Comparison of ENCODE assay signal across 1 cellular context in the genomic region with DNA sequence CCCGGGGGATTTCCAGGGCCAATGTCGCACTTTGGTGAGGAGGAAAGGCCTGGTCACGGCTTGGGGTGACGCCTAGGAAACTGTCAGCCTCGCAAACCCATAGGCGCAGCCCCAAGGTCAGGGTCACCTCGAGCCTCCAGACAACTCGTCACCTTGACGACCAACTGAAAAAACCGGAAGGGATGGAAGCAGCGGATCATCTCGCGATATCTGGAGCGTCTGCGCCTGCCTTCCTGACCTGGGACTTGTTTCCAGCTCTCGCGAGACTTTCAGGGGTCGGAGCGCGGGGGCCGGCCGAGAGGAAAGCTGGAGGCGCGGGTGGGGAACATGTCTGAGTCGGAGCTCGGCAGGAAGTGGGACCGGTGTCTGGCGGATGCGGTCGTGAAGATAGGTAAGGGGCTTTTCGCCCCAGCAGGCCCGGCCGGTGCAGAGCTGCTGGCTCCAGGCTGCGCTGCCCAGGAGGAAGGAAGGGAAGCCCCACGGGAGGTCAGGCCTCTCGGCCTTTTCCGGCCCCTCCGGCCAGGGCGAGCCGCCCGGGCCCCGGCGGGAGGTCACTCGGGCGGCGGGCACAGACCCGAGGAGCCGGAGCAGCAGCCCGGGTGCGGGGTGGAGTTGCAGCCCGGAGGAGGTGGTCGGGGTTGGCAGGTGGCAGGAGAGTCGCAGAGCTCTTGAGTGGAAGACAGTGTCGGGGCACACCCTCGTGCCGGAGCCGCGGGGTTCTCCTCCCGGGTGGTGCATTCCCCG.
TF ChIP-seq lines count a peak whose summit lies in the region.

No MANE protein-coding gene starts in this region.

TF ChIP-seq in HEK293, 187 proteins besides CTCF, POLR2A, EP300 and RAD21 (continued from another document):
- TF ChIP-seq, protein P1, sequence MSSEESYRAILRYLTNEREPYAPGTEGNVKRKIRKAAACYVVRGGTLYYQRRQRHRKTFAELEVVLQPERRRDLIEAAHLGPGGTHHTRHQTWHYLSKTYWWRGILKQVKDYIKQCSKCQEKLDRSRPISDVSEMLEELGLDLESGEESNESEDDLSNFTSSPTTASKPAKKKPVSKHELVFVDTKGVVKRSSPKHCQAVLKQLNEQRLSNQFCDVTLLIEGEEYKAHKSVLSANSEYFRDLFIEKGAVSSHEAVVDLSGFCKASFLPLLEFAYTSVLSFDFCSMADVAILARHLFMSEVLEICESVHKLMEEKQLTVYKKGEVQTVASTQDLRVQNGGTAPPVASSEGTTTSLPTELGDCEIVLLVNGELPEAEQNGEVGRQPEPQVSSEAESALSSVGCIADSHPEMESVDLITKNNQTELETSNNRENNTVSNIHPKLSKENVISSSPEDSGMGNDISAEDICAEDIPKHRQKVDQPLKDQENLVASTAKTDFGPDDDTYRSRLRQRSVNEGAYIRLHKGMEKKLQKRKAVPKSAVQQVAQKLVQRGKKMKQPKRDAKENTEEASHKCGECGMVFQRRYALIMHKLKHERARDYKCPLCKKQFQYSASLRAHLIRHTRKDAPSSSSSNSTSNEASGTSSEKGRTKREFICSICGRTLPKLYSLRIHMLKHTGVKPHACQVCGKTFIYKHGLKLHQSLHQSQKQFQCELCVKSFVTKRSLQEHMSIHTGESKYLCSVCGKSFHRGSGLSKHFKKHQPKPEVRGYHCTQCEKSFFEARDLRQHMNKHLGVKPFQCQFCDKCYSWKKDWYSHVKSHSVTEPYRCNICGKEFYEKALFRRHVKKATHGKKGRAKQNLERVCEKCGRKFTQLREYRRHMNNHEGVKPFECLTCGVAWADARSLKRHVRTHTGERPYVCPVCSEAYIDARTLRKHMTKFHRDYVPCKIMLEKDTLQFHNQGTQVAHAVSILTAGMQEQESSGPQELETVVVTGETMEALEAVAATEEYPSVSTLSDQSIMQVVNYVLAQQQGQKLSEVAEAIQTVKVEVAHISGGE (tag by site-specific recombination; conservative IDR thresholded peaks at IDR 0.05; ENCODE audit: low read depth), result peak; percentile 86
- TF ChIP-seq GFI1B (tag by site-specific recombination; IDR thresholded peaks at IDR 0.05) (no peak), KLF8 (tag by site-specific recombination; IDR thresholded peaks at IDR 0.05) (peak; percentile 41), ZNF707 (tag by site-specific recombination; IDR thresholded peaks at IDR 0.05) (no peak), ZBTB49 (tag by site-specific recombination; IDR thresholded peaks at IDR 0.05; ENCODE audit: low read depth) (no peak), KLF9 (tag by site-specific recombination; IDR thresholded peaks at IDR 0.05; ENCODE audit: low read depth) (0 out of 2 replicates have a peak, but pooled peaks have one; percentile 43), ZNF148 (tag by site-specific recombination; IDR thresholded peaks at IDR 0.05; ENCODE audit: borderline replicate concordance) (no peak), SP2 (tag by site-specific recombination; IDR thresholded peaks at IDR 0.05) (peak; percentile 85), ZNF121 (tag by site-specific recombination; IDR thresholded peaks at IDR 0.05) (0 out of 2 replicates have a peak, but pooled peaks have one; percentile 12), ZBTB26 (tag by site-specific recombination; optimal IDR thresholded peaks at IDR 0.05) (peak; percentile 68), ZNF394 (tag by site-specific recombination; IDR thresholded peaks at IDR 0.05; ENCODE audit: borderline replicate concordance) (peak; percentile 18; the same call in 1 of the 2 replicates), ZIC2 (tag by site-specific recombination; IDR thresholded peaks at IDR 0.05) (peak; percentile 92), ZBTB10 (tag by site-specific recombination; IDR thresholded peaks at IDR 0.05) (0 out of 2 replicates have a peak, but pooled peaks have one; percentile 20), ZNF701 (tag by site-specific recombination; IDR thresholded peaks at IDR 0.05) (0 out of 2 replicates have a peak, but pooled peaks have one; percentile 28), SCRT1 (tag by site-specific recombination; IDR thresholded peaks at IDR 0.05; ENCODE audit: borderline replicate concordance) (no peak), GLI4 (tag by site-specific recombination; IDR thresholded peaks at IDR 0.05) (peak; percentile 76; the same call in 1 of the 2 replicates)
- TF ChIP-seq, protein P2, sequence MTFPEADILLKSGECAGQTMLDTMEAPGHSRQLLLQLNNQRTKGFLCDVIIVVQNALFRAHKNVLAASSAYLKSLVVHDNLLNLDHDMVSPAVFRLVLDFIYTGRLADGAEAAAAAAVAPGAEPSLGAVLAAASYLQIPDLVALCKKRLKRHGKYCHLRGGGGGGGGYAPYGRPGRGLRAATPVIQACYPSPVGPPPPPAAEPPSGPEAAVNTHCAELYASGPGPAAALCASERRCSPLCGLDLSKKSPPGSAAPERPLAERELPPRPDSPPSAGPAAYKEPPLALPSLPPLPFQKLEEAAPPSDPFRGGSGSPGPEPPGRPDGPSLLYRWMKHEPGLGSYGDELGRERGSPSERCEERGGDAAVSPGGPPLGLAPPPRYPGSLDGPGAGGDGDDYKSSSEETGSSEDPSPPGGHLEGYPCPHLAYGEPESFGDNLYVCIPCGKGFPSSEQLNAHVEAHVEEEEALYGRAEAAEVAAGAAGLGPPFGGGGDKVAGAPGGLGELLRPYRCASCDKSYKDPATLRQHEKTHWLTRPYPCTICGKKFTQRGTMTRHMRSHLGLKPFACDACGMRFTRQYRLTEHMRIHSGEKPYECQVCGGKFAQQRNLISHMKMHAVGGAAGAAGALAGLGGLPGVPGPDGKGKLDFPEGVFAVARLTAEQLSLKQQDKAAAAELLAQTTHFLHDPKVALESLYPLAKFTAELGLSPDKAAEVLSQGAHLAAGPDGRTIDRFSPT (tag by site-specific recombination; IDR thresholded peaks at IDR 0.05), result peak; percentile 49; the same call in 1 of the 2 replicates
- TF ChIP-seq, protein P3, sequence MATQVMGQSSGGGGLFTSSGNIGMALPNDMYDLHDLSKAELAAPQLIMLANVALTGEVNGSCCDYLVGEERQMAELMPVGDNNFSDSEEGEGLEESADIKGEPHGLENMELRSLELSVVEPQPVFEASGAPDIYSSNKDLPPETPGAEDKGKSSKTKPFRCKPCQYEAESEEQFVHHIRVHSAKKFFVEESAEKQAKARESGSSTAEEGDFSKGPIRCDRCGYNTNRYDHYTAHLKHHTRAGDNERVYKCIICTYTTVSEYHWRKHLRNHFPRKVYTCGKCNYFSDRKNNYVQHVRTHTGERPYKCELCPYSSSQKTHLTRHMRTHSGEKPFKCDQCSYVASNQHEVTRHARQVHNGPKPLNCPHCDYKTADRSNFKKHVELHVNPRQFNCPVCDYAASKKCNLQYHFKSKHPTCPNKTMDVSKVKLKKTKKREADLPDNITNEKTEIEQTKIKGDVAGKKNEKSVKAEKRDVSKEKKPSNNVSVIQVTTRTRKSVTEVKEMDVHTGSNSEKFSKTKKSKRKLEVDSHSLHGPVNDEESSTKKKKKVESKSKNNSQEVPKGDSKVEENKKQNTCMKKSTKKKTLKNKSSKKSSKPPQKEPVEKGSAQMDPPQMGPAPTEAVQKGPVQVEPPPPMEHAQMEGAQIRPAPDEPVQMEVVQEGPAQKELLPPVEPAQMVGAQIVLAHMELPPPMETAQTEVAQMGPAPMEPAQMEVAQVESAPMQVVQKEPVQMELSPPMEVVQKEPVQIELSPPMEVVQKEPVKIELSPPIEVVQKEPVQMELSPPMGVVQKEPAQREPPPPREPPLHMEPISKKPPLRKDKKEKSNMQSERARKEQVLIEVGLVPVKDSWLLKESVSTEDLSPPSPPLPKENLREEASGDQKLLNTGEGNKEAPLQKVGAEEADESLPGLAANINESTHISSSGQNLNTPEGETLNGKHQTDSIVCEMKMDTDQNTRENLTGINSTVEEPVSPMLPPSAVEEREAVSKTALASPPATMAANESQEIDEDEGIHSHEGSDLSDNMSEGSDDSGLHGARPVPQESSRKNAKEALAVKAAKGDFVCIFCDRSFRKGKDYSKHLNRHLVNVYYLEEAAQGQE (tag by site-specific recombination; IDR thresholded peaks at IDR 0.05), result peak; percentile 15; the same call in 1 of the 2 replicates
